ENCODE assay signal across 2 cellular contexts in genomic region chr14:101553393-101553792, GRCh38.
TF ChIP-seq lines count a peak whose summit lies in the region.

No MANE protein-coding gene starts in this region.

TF ChIP-seq in HepG2, 621 proteins besides CTCF, POLR2A, EP300 and RAD21:
- TF ChIP-seq ZNF629 (CRISPR knock-in tag; conservative IDR thresholded peaks at IDR 0.05) (0 out of 2 replicates have a peak, but pooled peaks have one; percentile 37), JDP2 (CRISPR knock-in tag; IDR thresholded peaks at IDR 0.05; ENCODE audit: borderline replicate concordance) (no peak)

TF ChIP-seq in K562, 482 proteins besides CTCF, POLR2A, EP300 and RAD21:
- TF ChIP-seq ADNP (tag; IDR thresholded peaks at IDR 0.05) (peak; percentile 62; the same call in 1 of the 2 replicates), ZNF644 (tag; IDR thresholded peaks at IDR 0.05; ENCODE audit: low read depth) (no peak), MAFG (tag; conservative IDR thresholded peaks at IDR 0.05) (no peak), BCL6 (CRISPR knock-in tag; IDR thresholded peaks at IDR 0.05) (no peak), CBX8 (IDR thresholded peaks at IDR 0.05; ENCODE audit: borderline replicate concordance, extremely low read depth, low read depth, low read length, poor library complexity, severe bottlenecking) (no peak), DIDO1 (tag; IDR thresholded peaks at IDR 0.05; ENCODE audit: low read depth) (no peak), RNF2 (IDR thresholded peaks at IDR 0.05) (no peak), SNRNP70 (optimal IDR thresholded peaks at IDR 0.05; ENCODE audit: low read depth, low read length) (no peak), STAG1 (CRISPR knock-in tag; IDR thresholded peaks at IDR 0.05; ENCODE audit: borderline replicate concordance) (no peak), KDM1A (IDR thresholded peaks at IDR 0.05) (peak; percentile 31 to 47; a peak in 3 of 4 replicates), ZNF75A (CRISPR knock-in tag; IDR thresholded peaks at IDR 0.05) (no peak), SMARCA5 (IDR thresholded peaks at IDR 0.05) (0 out of 2 replicates have a peak, but pooled peaks have one; percentile 24), HDAC3 (IDR thresholded peaks at IDR 0.05; ENCODE audit: borderline replicate concordance, partially characterized antibody) (no peak), CREB3 (tag; conservative IDR thresholded peaks at IDR 0.05; ENCODE audit: low read depth) (no peak), CHD7 (IDR thresholded peaks at IDR 0.05; ENCODE audit: low read depth, low read length) (no peak), BCOR (IDR thresholded peaks at IDR 0.05) (peak; percentile 67; the same call in 1 of the 2 replicates), TGIF2 (CRISPR knock-in tag; IDR thresholded peaks at IDR 0.05) (no peak), HNRNPH1 (optimal IDR thresholded peaks at IDR 0.05; ENCODE audit: low read depth, low read length) (no peak), CHD4 (IDR thresholded peaks at IDR 0.05; ENCODE audit: insufficient read depth, insufficient replicate concordance, low read depth, low read length, poor library complexity, severe bottlenecking) (no peak), KLF10 (CRISPR knock-in tag; IDR thresholded peaks at IDR 0.05) (no peak), RBM25 (IDR thresholded peaks at IDR 0.05; ENCODE audit: low read depth, low read length, severe bottlenecking) (peak; percentile 56), ZNF311 (CRISPR knock-in tag; IDR thresholded peaks at IDR 0.05) (no peak), ELK1 (CRISPR knock-in tag; IDR thresholded peaks at IDR 0.05) (no peak), SMARCE1 (IDR thresholded peaks at IDR 0.05) (no peak)
